ENCODE assay signal across 11 cellular contexts in genomic region chr14:93269341-93270068, GRCh38.
DNase-seq lines count a peak whose midpoint lies in the region; ATAC-seq lines count a peak whose summit lies in the region.
"Had no signal": no experiment of that assay in that cellular context is flagged by ENCODE, and none has a peak within 500 bp of the region (broad histone marks: within the 10 kb centered on the region; RNA-seq: fewer than 3 reads in every experiment).

No MANE protein-coding gene starts in this region.

- peak; percentile 80 for ATAC-seq in activated T-helper 17 cell treated with anti-CD3 and anti-CD28 coated beads, Interleukin-2, amount 50 U/mL, for 72 hours (replicated peaks)
- ATAC-seq in GM19035 (IDR thresholded peaks at IDR 0.05; ENCODE audit: unreplicated experiment) (no peak), HG03039 (IDR thresholded peaks at IDR 0.05; ENCODE audit: unreplicated experiment) (no peak)

- peak overlapping the region; percentile 74 for H3K27ac ChIP-seq in GM23248
- H3K27ac ChIP-seq: VCaP had no signal

- no peaks in the 10 kb centered on the region for H3K36me3 ChIP-seq in GM23248 (ENCODE audit: low read depth)

- no peaks in the 10 kb centered on the region for H4K20me1 ChIP-seq in GM23248 (ENCODE audit: insufficient read depth)

- no peaks in the 10 kb centered on the region for H3K9me3 Mint-ChIP-seq in activated T-helper 17 cell treated with anti-CD3 and anti-CD28 coated beads, Interleukin-2, amount 50 U/mL, for 72 hours
- H3K9me3 Mint-ChIP-seq: central memory CD8-positive, alpha-beta T cell had no signal

- H3K4me1 Mint-ChIP-seq in activated T-helper 17 cell treated with anti-CD3 and anti-CD28 coated beads, Interleukin-2, amount 50 U/mL, for 72 hours, result peaks cover 19% of the 10 kb centered on the region

- H3K27ac Mint-ChIP-seq in activated T-helper 17 cell treated with anti-CD3 and anti-CD28 coated beads, Interleukin-2, amount 50 U/mL, for 72 hours, result no peak overlapping the region

- intact Hi-C loops in posterior cingulate gyrus (cut with DNase I), result loop anchor here (5.0 kb wide), 1 partner anchor 63 kb away; the partner anchor contains the start of gene BTBD7

- DNase-seq in GM23248 (peak; percentile 87), foreskin melanocyte (peak; percentile 18), posterior cingulate gyrus (peak; percentile 37 to 92 (median 52)), ureter (ENCODE audit: low spot score) (no peak), HT-29 (ENCODE audit: low spot score) (no peak)
- DNase-seq: NCI-H510A had no signal

- peak overlapping the region; percentile 21; the same call in 1 of the 2 replicates for H2AFZ ChIP-seq in GM23248

- no peaks in the 10 kb centered on the region for H3K27me3 Mint-ChIP-seq in activated T-helper 17 cell treated with anti-CD3 and anti-CD28 coated beads, Interleukin-2, amount 50 U/mL, for 72 hours
- H3K27me3 Mint-ChIP-seq: central memory CD8-positive, alpha-beta T cell had no signal

- H3K9me3 ChIP-seq in GM23248 (ENCODE audit: low read depth), result no peaks in the 10 kb centered on the region

- in situ Hi-C loops in GM23248 (cut with MboI), result no loop called here

- no peaks in the 10 kb centered on the region for H3K27me3 ChIP-seq in GM23248 (replicated peaks; ENCODE audit: insufficient read depth)

- H3K4me3 ChIP-seq in GM23248, result peak overlapping the region; percentile 28; the same call in 1 of the 2 replicates

- 0 out of 2 replicates have a peak, but pooled peaks cover 7% of the 10 kb centered on the region for H3K4me1 ChIP-seq in GM23248 (ENCODE audit: insufficient read depth)

- H3F3A ChIP-seq in GM23248 (ENCODE audit: insufficient read depth), result peaks cover 14% of the 10 kb centered on the region; the same call in 1 of the 2 replicates

- H3K4me3 Mint-ChIP-seq in activated T-helper 17 cell treated with anti-CD3 and anti-CD28 coated beads, Interleukin-2, amount 50 U/mL, for 72 hours, result no peak overlapping the region
- H3K4me3 Mint-ChIP-seq: central memory CD8-positive, alpha-beta T cell had no signal

- H3K4me2 ChIP-seq in GM23248 (ENCODE audit: unreplicated experiment), result peak overlapping the region; percentile 51

- H3K9me2 ChIP-seq in GM23248 (ENCODE audit: insufficient read depth), result no peaks in the 10 kb centered on the region

- WGBS in GM23248 (ENCODE audit: low coverage in 1 of 2, low lambda C conversion rate in 2 of 2, missing lambda C conversion rate in 2 of 2), 2 experiments, result 58 to 61% methylated on average over 10 of the region's 10 CpGs

- H3K36me3 Mint-ChIP-seq in activated T-helper 17 cell treated with anti-CD3 and anti-CD28 coated beads, Interleukin-2, amount 50 U/mL, for 72 hours (ENCODE audit: low read depth), result peaks cover 11% of the 10 kb centered on the region

- peaks cover 82% of the 10 kb centered on the region for H3K79me2 ChIP-seq in GM23248 (ENCODE audit: insufficient read depth)

- H3K9ac ChIP-seq in GM23248, result peak overlapping the region; percentile 62

Comparison
In these comparisons a context has a peak if more than half of its experiments do, and no peak if none do; other contexts are left out.
1. DNase-seq: peak in GM23248 (single experiment), foreskin melanocyte (single experiment) and posterior cingulate gyrus (10 of 10); none in ureter (single experiment) and HT-29 (single experiment).